Comparison of ENCODE assay signal across 9 cellular contexts in genomic region chr10:14543048-14543903, GRCh38.
A peak's percentile ranks its signal among the peaks of the same experiment; 100 is the strongest.
DNase-seq lines count a peak whose midpoint lies in the region; ATAC-seq and TF ChIP-seq lines count a peak whose summit lies in the region.
"Had no signal": no experiment of that assay in that cellular context is flagged by ENCODE, and none has a peak within 500 bp of the region (broad histone marks: within the 10 kb centered on the region; RNA-seq: fewer than 3 reads in every experiment).

No MANE protein-coding gene starts in this region.

- H3K27ac ChIP-seq in OCI-LY3 (ENCODE audit: low read length) (no peak overlapping the region), neutrophil (peak overlapping the region; percentile 95)
- H3K27ac ChIP-seq: SK-N-MC had no signal

- intact Hi-C loops in posterior vena cava (cut with DNase I), result no loop called here

- no peak overlapping the region for H3K4me3 ChIP-seq in OCI-LY3 (ENCODE audit: low read length)
- H3K4me3 ChIP-seq in neutrophil (ENCODE audit: low read depth in 1 of 2, low read length in 1 of 2), result peak overlapping the region in 1 of 2 experiments; percentile 5
- H3K4me3 ChIP-seq: SK-N-MC had no signal

- no peaks in the 10 kb centered on the region for H3K27me3 Mint-ChIP-seq in effector memory CD8-positive, alpha-beta T cell

- H3K9me3 ChIP-seq in OCI-LY3 (ENCODE audit: insufficient read depth, low read length) (no peaks in the 10 kb centered on the region), neutrophil (no peaks in the 10 kb centered on the region)

- H3K9me3 Mint-ChIP-seq in effector memory CD8-positive, alpha-beta T cell, result no peaks in the 10 kb centered on the region

- DNase-seq in NCI-H510A treated with DMSO at 0.1 percent for 48 hours (lab: John Stamatoyannopoulos, UW), result peak; percentile 4
- no peak for DNase-seq in NCI-H510A (lab: John Stamatoyannopoulos, UW)
- DNase-seq in effector memory CD8-positive, alpha-beta T cell, result peak; percentile 50 to 60 (median 55)
- DNase-seq in posterior vena cava (ENCODE audit: low spot score), result no peak
- no peak for DNase-seq in NCI-H1048 (lab: John Stamatoyannopoulos, UW)
- DNase-seq in EL, result no peak

- peaks cover 30% of the 10 kb centered on the region for H3K36me3 ChIP-seq in OCI-LY3 (replicated peaks; ENCODE audit: low read depth, low read length)
- peaks cover 14% of the 10 kb centered on the region for H3K36me3 ChIP-seq in neutrophil

- H3K27me3 ChIP-seq in OCI-LY3 (ENCODE audit: low read depth, low read length) (no peaks in the 10 kb centered on the region), neutrophil (no peaks in the 10 kb centered on the region)

- H3K79me2 ChIP-seq in OCI-LY3 (ENCODE audit: low read length), result peaks cover 98% of the 10 kb centered on the region

- TF ChIP-seq CTCF in OCI-LY3 (IDR thresholded peaks at IDR 0.05; ENCODE audit: low read depth, low read length) (0 out of 2 replicates have a peak, but pooled peaks have one; percentile 10), neutrophil (IDR thresholded peaks at IDR 0.05) (no peak)

- peak; percentile 86 for ATAC-seq in effector memory CD8-positive, alpha-beta T cell (replicated peaks)

- H3K9ac ChIP-seq in OCI-LY3 (ENCODE audit: low read length), result no peak overlapping the region

- H3K36me3 Mint-ChIP-seq in effector memory CD8-positive, alpha-beta T cell (ENCODE audit: insufficient read depth), result peaks cover 58% of the 10 kb centered on the region

- H2AFZ ChIP-seq in OCI-LY3 (ENCODE audit: low read depth, low read length), result no peak overlapping the region

- peaks cover 96% of the 10 kb centered on the region for H4K20me1 ChIP-seq in OCI-LY3 (ENCODE audit: insufficient read depth, low read length)

- peak overlapping the region; percentile 93 to 97 for H3K27ac Mint-ChIP-seq in effector memory CD8-positive, alpha-beta T cell

- peak overlapping the region; percentile 29; the same call in 1 of the 2 replicates for H3K4me2 ChIP-seq in OCI-LY3 (ENCODE audit: low read length)

- H3K4me1 ChIP-seq in OCI-LY3 (ENCODE audit: low read length) (peaks cover 17% of the 10 kb centered on the region), neutrophil (ENCODE audit: control insufficient read depth in 1 of 2, insufficient read depth in 1 of 2, low read depth in 1 of 2, low read length in 1 of 2) (peaks cover 77 to 95% of the 10 kb centered on the region in 2 experiments)

- H3K4me1 Mint-ChIP-seq in effector memory CD8-positive, alpha-beta T cell (ENCODE audit: low read depth in 2 of 2), result peaks cover 65 to 78% of the 10 kb centered on the region in 2 donors

- peak overlapping the region; percentile 69 to 70 for H3K4me3 Mint-ChIP-seq in effector memory CD8-positive, alpha-beta T cell

Comparison
In these comparisons a context has a peak if more than half of its experiments do, and no peak if none do; other contexts are left out.
1. DNase-seq: peak in NCI-H510A treated with DMSO at 0.1 percent for 48 hours (single experiment) and effector memory CD8-positive, alpha-beta T cell (3 of 3); none in NCI-H510A (single experiment), posterior vena cava (single experiment), NCI-H1048 (single experiment) and EL (single experiment).